23 cellular contexts compared by ENCODE assay signal in the genomic region with DNA sequence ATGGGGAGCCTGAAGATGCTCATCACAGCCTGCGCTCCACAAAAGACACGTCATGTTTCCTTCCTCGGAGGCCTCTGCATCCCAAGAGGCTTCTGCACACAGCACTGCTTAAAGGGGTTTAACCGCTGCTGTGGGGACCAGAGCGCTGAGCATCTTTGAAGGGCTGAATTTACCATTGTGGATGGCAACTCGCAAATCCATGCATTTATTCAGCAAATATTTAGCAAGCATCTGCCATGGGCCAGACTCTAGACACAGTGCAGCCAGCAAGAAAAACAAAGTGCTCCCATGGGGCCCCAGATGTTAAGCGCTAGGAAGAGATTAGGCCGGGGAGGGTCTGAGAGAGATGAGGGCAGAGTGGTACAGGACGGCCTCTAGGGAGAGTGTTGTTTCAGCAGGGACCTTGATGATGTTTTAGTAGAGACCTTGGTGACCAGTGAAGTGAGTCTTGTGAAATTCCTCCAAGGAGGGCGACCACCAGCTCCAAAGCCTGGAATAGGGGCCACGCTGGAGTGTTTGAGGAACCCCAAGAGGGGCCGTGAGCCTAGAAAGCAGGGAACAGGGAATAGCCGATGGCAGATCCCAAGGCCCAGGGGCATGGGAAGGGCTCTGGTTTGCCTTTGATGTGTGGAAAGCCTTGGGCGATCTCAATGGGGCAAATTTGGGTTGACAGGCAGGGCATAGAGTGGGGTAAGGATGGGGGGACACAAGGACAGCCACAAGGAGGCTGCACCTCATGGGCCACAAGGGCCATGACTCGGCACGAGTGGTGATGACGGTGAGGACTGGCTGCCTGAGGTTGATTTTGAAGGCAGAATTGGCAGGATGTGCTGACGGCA. TPM values are rescaled to one million over a fixed set of nuclear protein-coding genes. Genes with fewer than 3 reads are reported as not detected.
DNase-seq lines count a peak whose midpoint lies in the region; ATAC-seq, FAIRE-seq and TF ChIP-seq lines count a peak whose summit lies in the region.
"Had no signal": no experiment of that assay in that cellular context is flagged by ENCODE, and none has a peak within 500 bp of the region (broad histone marks: within the 10 kb centered on the region; RNA-seq: fewer than 3 reads in every experiment).

No MANE protein-coding gene starts in this region.

- POLR2A ChIA-PET in H1 (lab: Charles Lee; ENCODE audit: partially characterized antibody), result no interaction called here

- no peak overlapping the region for H3K56ac ChIP-seq in H1 (replicated peaks; ENCODE audit: insufficient read length, low read depth, low read length)

- H3K18ac ChIP-seq in H1 (ENCODE audit: extremely low read depth, low read length), result no peak overlapping the region; the same call in 1 of the 2 replicates

- H3K27me3 ChIP-seq in BLaER1 (no peaks in the 10 kb centered on the region), H1 (replicated peaks in 1 of 4; ENCODE audit: control insufficient read depth in 3 of 4, extremely low read depth in 1 of 4, insufficient read depth in 3 of 4, low read length in 3 of 4) (no peaks in the 10 kb centered on the region)
- H3K27me3 ChIP-seq: MG63, right lobe of liver, SJSA1 had no signal

- H4K5ac ChIP-seq in H1 (ENCODE audit: insufficient read length, low read depth, low read length), result no peak overlapping the region

- H2BK12ac ChIP-seq in H1 (ENCODE audit: low read depth, low read length), result no peak overlapping the region

- no peak for TF ChIP-seq EP300 in H1 (IDR thresholded peaks at IDR 0.05; ENCODE audit: borderline replicate concordance in 1 of 2, low read depth in 2 of 2, low read length in 2 of 2)

- no peak for TF ChIP-seq CTCF in H1 (IDR thresholded peaks at IDR 0.05; ENCODE audit: control extremely low read depth in 1 of 3, insufficient read depth in 1 of 3, low read depth in 1 of 3, low read length in 3 of 3)

- no peak overlapping the region for H4K91ac ChIP-seq in H1 (replicated peaks; ENCODE audit: insufficient read length, low read length)

- H3K4me1 ChIP-seq in BLaER1, result peaks cover 71% of the 10 kb centered on the region
- H3K4me1 ChIP-seq in H1 (replicated peaks in 1 of 4; ENCODE audit: control insufficient read depth in 3 of 4, insufficient read depth in 4 of 4, low read length in 3 of 4), result peaks cover 0 to 4% (median 0%) of the 10 kb centered on the region in 4 experiments; a peak in 1 of 7 replicates
- H3K4me1 ChIP-seq: right lobe of liver, tibial artery had no signal

- no peak overlapping the region for H3K23ac ChIP-seq in H1 (ENCODE audit: insufficient read length)

- peaks cover 15% of the 10 kb centered on the region for H3K9me3 ChIP-seq in BLaER1
- H3K9me3 ChIP-seq in H1 (ENCODE audit: insufficient read depth in 2 of 2, low read depth in 1 of 2, low read length in 1 of 2), result peaks cover 3 to 7% of the 10 kb centered on the region in 2 experiments; a peak in 2 of 4 replicates
- H3K9me3 ChIP-seq: MG63, right lobe of liver, SJSA1, tibial artery had no signal

- peak overlapping the region; percentile 40 for H3K4me3 ChIP-seq in BLaER1
- H3K4me3 ChIP-seq in H1 (ENCODE audit: extremely low read depth in 1 of 4, insufficient read depth in 2 of 4, low read depth in 3 of 4, low read length in 4 of 4), result no peak overlapping the region
- H3K4me3 ChIP-seq: heart right ventricle, MG63, right lobe of liver, SJSA1, tibial artery had no signal

- H3K79me1 ChIP-seq in H1 (ENCODE audit: low read depth, low read length), result no peaks in the 10 kb centered on the region

- no peak for ATAC-seq in GM19023 (IDR thresholded peaks at IDR 0.05; ENCODE audit: unreplicated experiment)
- ATAC-seq: heart right ventricle, right lobe of liver had no signal

- H2BK15ac ChIP-seq in H1 (ENCODE audit: low read length), result no peak overlapping the region

- no peak overlapping the region for H3K4ac ChIP-seq in H1 (replicated peaks; ENCODE audit: insufficient read length, low read depth, low read length)

- no peak for TF ChIP-seq POLR2A in H1 (IDR thresholded peaks at IDR 0.05; ENCODE audit: control extremely low read depth in 1 of 2, low read depth in 2 of 2, low read length in 2 of 2)

- CTCF ChIA-PET in H1 (lab: Charles Lee; ENCODE audit: partially characterized antibody), result interaction anchor here (0.7 to 2.1 kb wide), 9 partner anchors 8 to 272 kb away, joined by 3 to 7 read pairs (median 4); no protein-coding TSS in a partner anchor

- H4K20me1 ChIP-seq in BLaER1 (no peaks in the 10 kb centered on the region), H1 (replicated peaks in 1 of 2; ENCODE audit: control insufficient read depth in 1 of 2, insufficient read depth in 2 of 2, low read length in 2 of 2) (no peaks in the 10 kb centered on the region)

- H2BK5ac ChIP-seq in H1 (ENCODE audit: low read depth, low read length), result no peak overlapping the region

- no peak for FAIRE-seq in H1 (lab: Jason Lieb, UNC)
- FAIRE-seq: HTR-8/SVneo had no signal

- H3K9ac ChIP-seq in BLaER1, result peak overlapping the region; percentile 36; the same call in 1 of the 2 replicates
- no peak overlapping the region for H3K9ac ChIP-seq in H1 (replicated peaks in 1 of 4; ENCODE audit: extremely low read depth in 1 of 4, low read depth in 3 of 4, low read length in 3 of 4)

- H3K27ac ChIP-seq in BLaER1 (peak overlapping the region; percentile 69), H1 (ENCODE audit: low read depth, low read length) (no peak overlapping the region)
- H3K27ac ChIP-seq: heart right ventricle, right lobe of liver, SJSA1, tibial artery had no signal

- WGBS in H1 (ENCODE audit: extremely low coverage in 1 of 2, insufficient coverage in 1 of 2, insufficient read length in 1 of 2, insufficient replicate concordance in 2 of 2, low coverage in 1 of 2, low lambda C conversion rate in 2 of 2, missing lambda C conversion rate in 1 of 2), 2 experiments, result 88% methylated on average over 18 of the region's 18 CpGs; no CpG with 5 or more reads in 1 of the 2 experiments

- H3K4me2 ChIP-seq in BLaER1, result peak overlapping the region; percentile 92
- no peak overlapping the region for H3K4me2 ChIP-seq in H1 (ENCODE audit: insufficient read depth in 1 of 2, low read depth in 2 of 2, low read length in 2 of 2)

- H2BK20ac ChIP-seq in H1 (ENCODE audit: low read length), result no peak overlapping the region

- TF ChIP-seq RAD21 in H1 (IDR thresholded peaks at IDR 0.05 in 1 of 2, conservative IDR thresholded peaks at IDR 0.05 in 1 of 2; ENCODE audit: low read depth in 2 of 2, low read length in 2 of 2), result no peak

- H2AFZ ChIP-seq in H1 (ENCODE audit: low read length), result no peak overlapping the region

- H2AK5ac ChIP-seq in H1 (ENCODE audit: low read depth, low read length), result 0 out of 2 replicates have a peak overlapping the region, but pooled peaks have one; percentile 24

- H3K14ac ChIP-seq in H1 (ENCODE audit: insufficient read length), result no peak overlapping the region

- H3K79me2 ChIP-seq in H1 (ENCODE audit: control insufficient read depth in 1 of 2, insufficient read depth in 2 of 2, low read length in 2 of 2), result no peaks in the 10 kb centered on the region

- no peak overlapping the region for H4K8ac ChIP-seq in H1 (ENCODE audit: extremely low read depth, insufficient read depth, low read length)

- DNase-seq in NCI-H1694 treated with DMSO at 0.1 percent for 48 hours (lab: John Stamatoyannopoulos, UW) (peak; percentile 5), NCI-H1694 (lab: John Stamatoyannopoulos, UW) (no peak), NCI-H524 treated with DMSO at 0.1 percent for 48 hours (lab: John Stamatoyannopoulos, UW) (peak; percentile 91), H1 (ENCODE audit: low read depth in 1 of 2, low spot score in 2 of 2) (no peak), cerebellar cortex (ENCODE audit: low spot score) (no peak), SIG-M5 treated with dmso at 0.1 percent for 504 hours (lab: John Stamatoyannopoulos, UW; ENCODE audit: unreplicated experiment) (no peak)
- DNase-seq: 8988T; activated CD4-positive, alpha-beta memory T cell treated with anti-CD3 and anti-CD28 coated beads, Interleukin-2, amount 10 ng/mL, durations not matched to agents 7 days and 5 days; activated gamma-delta T cell; GOT3; heart right ventricle; MG63; occipital lobe; stimulated activated CD8-positive, alpha-beta memory T cell treated with anti-CD3 and anti-CD28 coated beads, Interleukin-4, amount 100 ng/mL, for 48 hours; tibial artery had no signal

- H2BK120ac ChIP-seq in H1 (replicated peaks; ENCODE audit: low read depth, low read length), result no peak overlapping the region

- no peaks in the 10 kb centered on the region for H3K23me2 ChIP-seq in H1 (ENCODE audit: low read depth, low read length)

- H3K36me3 ChIP-seq in BLaER1 (no peaks in the 10 kb centered on the region), H1 (ENCODE audit: control insufficient read depth in 2 of 4, insufficient read depth in 4 of 4, low read length in 3 of 4) (no peaks in the 10 kb centered on the region)
- H3K36me3 ChIP-seq: heart right ventricle, MG63, right lobe of liver, SJSA1, tibial artery had no signal

RNA-seq across cellular contexts. Expression of gene TMPRSS3, which starts 1.7 kb away (rescaled TPM):
- not detected in 2 replicates for total RNA-seq in H1 (2021; fragmentation: NEBNext Ultra II Directional; extraction: Animal tissue kit (Norgen Biotek cat#: 25700))
- polyA plus RNA-seq in H1 (2011; rRNA removed), result 0.38 and 0.75 TPM in 2 replicates
- polyA plus RNA-seq in H1 (2011; cell fraction: cytosol; rRNA removed), result 0.61 TPM
- polyA plus RNA-seq in H1 (2011; cell fraction: nucleus; rRNA removed), result 0.63 TPM
- polyA plus RNA-seq in H1 (2012, experiment 1 of 2), result 0.19 to 0.52 TPM (median 0.36 TPM) in 3 of 4 replicates, not detected in the other
- polyA plus RNA-seq in H1 (2012, experiment 2 of 2), result 0.16 TPM
- 0.06 TPM for polyA plus RNA-seq in H1 (2013, experiment 1 of 2)
- polyA plus RNA-seq in H1 (2013, experiment 2 of 2), result 0.13 TPM
- 0.44 and 0.63 TPM in 2 replicates for polyA minus RNA-seq in H1 (2011; rRNA and poly(A)+ RNA removed)
- polyA minus RNA-seq in H1 (2011; cell fraction: cytosol; rRNA and poly(A)+ RNA removed), result not detected
- 1.3 TPM for polyA minus RNA-seq in H1 (2011; cell fraction: nucleus; rRNA and poly(A)+ RNA removed)
- total RNA-seq: mesothelial cell of epicardium, occipital lobe had no signal

RNA-seq across cellular contexts. Expression of gene UBASH3A, which starts 6.2 kb away (rescaled TPM):
- total RNA-seq in H1 (2021; fragmentation: NEBNext Ultra II Directional; extraction: Animal tissue kit (Norgen Biotek cat#: 25700)), result not detected in 2 replicates
- polyA plus RNA-seq in H1 (2011; rRNA removed), result not detected in 2 replicates
- polyA plus RNA-seq in H1 (2011; cell fraction: cytosol; rRNA removed), result not detected
- not detected for polyA plus RNA-seq in H1 (2011; cell fraction: nucleus; rRNA removed)
- polyA plus RNA-seq in H1 (2012, experiment 1 of 2), result not detected in 4 replicates
- polyA plus RNA-seq in H1 (2012, experiment 2 of 2), result not detected
- polyA plus RNA-seq in H1 (2013, experiment 1 of 2), result not detected
- not detected for polyA plus RNA-seq in H1 (2013, experiment 2 of 2)
- 0.19 TPM in 1 of 2 replicates, not detected in the other for polyA minus RNA-seq in H1 (2011; rRNA and poly(A)+ RNA removed)
- not detected for polyA minus RNA-seq in H1 (2011; cell fraction: cytosol; rRNA and poly(A)+ RNA removed)
- not detected for polyA minus RNA-seq in H1 (2011; cell fraction: nucleus; rRNA and poly(A)+ RNA removed)
- total RNA-seq: kidney epithelial cell, mesothelial cell of epicardium, occipital lobe, SJSA1 had no signal

RNA-seq across cellular contexts. Expression of gene TFF1, which starts 31.2 kb away (rescaled TPM):
- not detected in 2 replicates for total RNA-seq in H1 (2021; fragmentation: NEBNext Ultra II Directional; extraction: Animal tissue kit (Norgen Biotek cat#: 25700))
- polyA plus RNA-seq in H1 (2011; rRNA removed), result not detected in 2 replicates
- not detected for polyA plus RNA-seq in H1 (2011; cell fraction: cytosol; rRNA removed)
- polyA plus RNA-seq in H1 (2011; cell fraction: nucleus; rRNA removed), result not detected
- not detected in 4 replicates for polyA plus RNA-seq in H1 (2012, experiment 1 of 2)
- not detected for polyA plus RNA-seq in H1 (2012, experiment 2 of 2)
- polyA plus RNA-seq in H1 (2013, experiment 1 of 2), result not detected
- not detected for polyA plus RNA-seq in H1 (2013, experiment 2 of 2)
- polyA minus RNA-seq in H1 (2011; rRNA and poly(A)+ RNA removed), result not detected in 2 replicates
- not detected for polyA minus RNA-seq in H1 (2011; cell fraction: cytosol; rRNA and poly(A)+ RNA removed)
- not detected for polyA minus RNA-seq in H1 (2011; cell fraction: nucleus; rRNA and poly(A)+ RNA removed)
- total RNA-seq: activated CD4-positive, alpha-beta memory T cell treated with anti-CD3 and anti-CD28 coated beads, Interleukin-2, amount 10 ng/mL, durations not matched to agents 7 days and 5 days; CD8-positive, alpha-beta memory T cell; heart right ventricle; kidney epithelial cell; mesothelial cell of epicardium; occipital lobe; right lobe of liver; SJSA1 had no signal
- polyA plus RNA-seq: CD8-positive, alpha-beta memory T cell; heart right ventricle had no signal

RNA-seq across cellular contexts. Expression of gene TFF2, which starts 46.7 kb away (rescaled TPM):
- total RNA-seq in H1 (2021; fragmentation: NEBNext Ultra II Directional; extraction: Animal tissue kit (Norgen Biotek cat#: 25700)), result not detected in 2 replicates
- not detected in 2 replicates for polyA plus RNA-seq in H1 (2011; rRNA removed)
- not detected for polyA plus RNA-seq in H1 (2011; cell fraction: cytosol; rRNA removed)
- polyA plus RNA-seq in H1 (2011; cell fraction: nucleus; rRNA removed), result not detected
- polyA plus RNA-seq in H1 (2012, experiment 1 of 2), result not detected in 4 replicates
- not detected for polyA plus RNA-seq in H1 (2012, experiment 2 of 2)
- polyA plus RNA-seq in H1 (2013, experiment 1 of 2), result not detected
- polyA plus RNA-seq in H1 (2013, experiment 2 of 2), result not detected
- polyA minus RNA-seq in H1 (2011; rRNA and poly(A)+ RNA removed), result not detected in 2 replicates
- not detected for polyA minus RNA-seq in H1 (2011; cell fraction: cytosol; rRNA and poly(A)+ RNA removed)
- not detected for polyA minus RNA-seq in H1 (2011; cell fraction: nucleus; rRNA and poly(A)+ RNA removed)
- total RNA-seq: activated CD4-positive, alpha-beta memory T cell treated with anti-CD3 and anti-CD28 coated beads, Interleukin-2, amount 10 ng/mL, durations not matched to agents 7 days and 5 days; CD8-positive, alpha-beta memory T cell; heart right ventricle; kidney epithelial cell; mesothelial cell of epicardium; occipital lobe; SJSA1 had no signal
- polyA plus RNA-seq: CD8-positive, alpha-beta memory T cell; heart right ventricle had no signal

Comparison
In these comparisons a context has a peak if more than half of its experiments do, and no peak if none do; other contexts are left out.
1. DNase-seq: peak in NCI-H1694 treated with DMSO at 0.1 percent for 48 hours (single experiment) and NCI-H524 treated with DMSO at 0.1 percent for 48 hours (single experiment); none in NCI-H1694 (single experiment), H1 (0 of 2), cerebellar cortex (single experiment) and SIG-M5 treated with dmso at 0.1 percent for 504 hours (single experiment).